17 cellular contexts compared by ENCODE assay signal in genomic region chr16:17177242-17177967, GRCh38.
DNase-seq lines count a peak whose midpoint lies in the region; FAIRE-seq and TF ChIP-seq lines count a peak whose summit lies in the region.
"Had no signal": no experiment of that assay in that cellular context is flagged by ENCODE, and none has a peak within 500 bp of the region (broad histone marks: within the 10 kb centered on the region; RNA-seq: fewer than 3 reads in every experiment).

No MANE protein-coding gene starts in this region.

- H3K4me1 Mint-ChIP-seq in HFFc6 (ENCODE audit: low read depth) (peaks cover 44% of the 10 kb centered on the region), astrocyte (ENCODE audit: low read depth, unreplicated experiment) (peaks cover 23% of the 10 kb centered on the region), Calu3 (ENCODE audit: low read depth, unreplicated experiment) (no peaks in the 10 kb centered on the region)
- peaks cover 14% of the 10 kb centered on the region for H3K4me1 Mint-ChIP-seq in activated T-cell treated with anti-CD3 and anti-CD28 coated beads, Interleukin-2, amount 50 U/mL, for 24 hours (ENCODE audit: low read depth)

- peaks cover 14% of the 10 kb centered on the region for H3K36me3 Mint-ChIP-seq in HFFc6 (ENCODE audit: low read depth)
- peaks cover 10% of the 10 kb centered on the region for H3K36me3 Mint-ChIP-seq in astrocyte (ENCODE audit: low read depth, unreplicated experiment)
- no peaks in the 10 kb centered on the region for H3K36me3 Mint-ChIP-seq in Calu3 (ENCODE audit: insufficient read depth, unreplicated experiment)
- H3K36me3 Mint-ChIP-seq in activated T-cell treated with anti-CD3 and anti-CD28 coated beads, Interleukin-2, amount 50 U/mL, for 24 hours (ENCODE audit: low read depth), result peaks cover 13% of the 10 kb centered on the region
- H3K36me3 Mint-ChIP-seq: activated naive CD4-positive, alpha-beta T cell treated with anti-CD3 and anti-CD28 coated beads, Interleukin-2, amount 50 U/mL, for 72 hours had no signal

- H3K4me2 ChIP-seq in astrocyte (ENCODE audit: low read length), result peak overlapping the region; percentile 36

- H3K9me3 Mint-ChIP-seq in HFFc6 (no peaks in the 10 kb centered on the region), astrocyte (ENCODE audit: unreplicated experiment) (no peaks in the 10 kb centered on the region), Calu3 (ENCODE audit: low read depth, unreplicated experiment) (no peaks in the 10 kb centered on the region)
- H3K9me3 Mint-ChIP-seq in activated T-cell treated with anti-CD3 and anti-CD28 coated beads, Interleukin-2, amount 50 U/mL, for 24 hours, result no peaks in the 10 kb centered on the region
- H3K9me3 Mint-ChIP-seq: activated CD4-positive, alpha-beta memory T cell treated with anti-CD3 and anti-CD28 coated beads, Interleukin-2, amount 10 ng/mL, durations not matched to agents 7 days and 5 days; activated naive CD4-positive, alpha-beta T cell treated with anti-CD3 and anti-CD28 coated beads, Interleukin-2, amount 50 U/mL, for 72 hours; activated T-cell treated with anti-CD3 and anti-CD28 coated beads, Interleukin-2, amount 50 U/mL, for 72 hours; CD8-positive, alpha-beta T cell had no signal

- peaks cover 66% of the 10 kb centered on the region for H4K20me1 ChIP-seq in astrocyte (ENCODE audit: insufficient read depth, low read length)

- H3K9ac ChIP-seq in astrocyte (ENCODE audit: low read length), result no peak overlapping the region

- FAIRE-seq in astrocyte (lab: Jason Lieb, UNC), result no peak
- FAIRE-seq: urothelium cell line had no signal

- H3K27me3 Mint-ChIP-seq in HFFc6 (ENCODE audit: insufficient read depth) (no peaks in the 10 kb centered on the region), astrocyte (ENCODE audit: low read depth, unreplicated experiment) (no peaks in the 10 kb centered on the region), Calu3 (ENCODE audit: unreplicated experiment) (no peaks in the 10 kb centered on the region)
- H3K27me3 Mint-ChIP-seq in activated T-cell treated with anti-CD3 and anti-CD28 coated beads, Interleukin-2, amount 50 U/mL, for 24 hours, result no peaks in the 10 kb centered on the region
- H3K27me3 Mint-ChIP-seq: activated CD4-positive, alpha-beta memory T cell treated with anti-CD3 and anti-CD28 coated beads, Interleukin-2, amount 10 ng/mL, durations not matched to agents 7 days and 5 days had no signal

- H3K27me3 ChIP-seq in astrocyte (ENCODE audit: insufficient read depth, low read length), result no peaks in the 10 kb centered on the region
- no peaks in the 10 kb centered on the region for H3K27me3 ChIP-seq in ovary
- H3K27me3 ChIP-seq: cardiac muscle cell had no signal

- CTCF ChIA-PET in Calu3 (lab: Charles Lee), result interaction anchor here (0.6 to 1.0 kb wide), 2 partner anchors 106 to 288 kb away, joined by 3 to 4 read pairs; no protein-coding TSS in a partner anchor

- TF ChIP-seq CTCF in AG10803 (conservative IDR thresholded peaks at IDR 0.05; ENCODE audit: low read length) (no peak), HFFc6 (IDR thresholded peaks at IDR 0.05) (no peak), astrocyte (IDR thresholded peaks at IDR 0.05; ENCODE audit: insufficient read depth, low read depth, low read length) (no peak), ovary (IDR thresholded peaks at IDR 0.05) (no peak), Calu3 (IDR thresholded peaks at IDR 0.05; ENCODE audit: unreplicated experiment) (no peak)

- peak; percentile 51 for DNase-seq in AG10803 (ENCODE audit: low read depth)
- DNase-seq in HFFc6, result peak; percentile 13
- DNase-seq in astrocyte (ENCODE audit: low read depth), result peak; percentile 94
- peak; percentile 67 for DNase-seq in islet precursor cell
- no peak for DNase-seq in COLO829 (ENCODE audit: low spot score)
- DNase-seq in ovary, result no peak
- DNase-seq in Calu3, result no peak
- DNase-seq in activated T-cell treated with anti-CD3 and anti-CD28 coated beads, Interleukin-2, amount 50 U/mL, for 24 hours, result no peak
- DNase-seq: ACHN; activated CD4-positive, alpha-beta memory T cell treated with anti-CD3 and anti-CD28 coated beads, Interleukin-2, amount 10 ng/mL, durations not matched to agents 7 days and 5 days; activated T-cell treated with anti-CD3 and anti-CD28 coated beads, Interleukin-2, amount 50 U/mL, for 72 hours; CD8-positive, alpha-beta T cell; left cardiac atrium; NK-92 treated with Interleukin-12 subunit alpha and Interleukin-12 subunit beta, amount 100 ng/mL, for 24 hours had no signal

- 66 to 78% (median 67%) methylated on average over 7 of the region's 7 CpGs for WGBS in ovary, 3 donors

- H2AFZ ChIP-seq in astrocyte (ENCODE audit: low read depth, low read length), result no peak overlapping the region

- no peaks in the 10 kb centered on the region for H3K9me3 ChIP-seq in astrocyte (ENCODE audit: insufficient read depth, low read depth, low read length)
- no peaks in the 10 kb centered on the region for H3K9me3 ChIP-seq in ovary

- H3K4me3 Mint-ChIP-seq in HFFc6 (no peak overlapping the region), astrocyte (ENCODE audit: unreplicated experiment) (no peak overlapping the region), Calu3 (ENCODE audit: low read depth, unreplicated experiment) (no peak overlapping the region)
- no peak overlapping the region for H3K4me3 Mint-ChIP-seq in activated T-cell treated with anti-CD3 and anti-CD28 coated beads, Interleukin-2, amount 50 U/mL, for 24 hours
- H3K4me3 Mint-ChIP-seq: activated CD4-positive, alpha-beta memory T cell treated with anti-CD3 and anti-CD28 coated beads, Interleukin-2, amount 10 ng/mL, durations not matched to agents 7 days and 5 days; activated T-cell treated with anti-CD3 and anti-CD28 coated beads, Interleukin-2, amount 50 U/mL, for 72 hours; CD8-positive, alpha-beta T cell had no signal

- no peak for TF ChIP-seq EP300 in ovary (IDR thresholded peaks at IDR 0.05)

- no peak for TF ChIP-seq POLR2A in ovary (IDR thresholded peaks at IDR 0.05)

- intact Hi-C loops in ovary (cut with DNase I) (no loop called here), Calu3 (cut with micrococcal nuclease; ENCODE audit: unreplicated experiment) (no loop called here)

- no peak overlapping the region for H3K4me3 ChIP-seq in AG10803 (ENCODE audit: low read length)
- no peak overlapping the region for H3K4me3 ChIP-seq in astrocyte (ENCODE audit: insufficient read depth, low read depth, low read length)
- H3K4me3 ChIP-seq in ovary, result no peak overlapping the region
- H3K4me3 ChIP-seq: cardiac muscle cell had no signal

- H3K27ac Mint-ChIP-seq in HFFc6 (no peak overlapping the region), astrocyte (ENCODE audit: unreplicated experiment) (peak overlapping the region; percentile 60), Calu3 (ENCODE audit: unreplicated experiment) (no peak overlapping the region)
- no peak overlapping the region for H3K27ac Mint-ChIP-seq in activated T-cell treated with anti-CD3 and anti-CD28 coated beads, Interleukin-2, amount 50 U/mL, for 24 hours
- H3K27ac Mint-ChIP-seq: activated CD4-positive, alpha-beta memory T cell treated with anti-CD3 and anti-CD28 coated beads, Interleukin-2, amount 10 ng/mL, durations not matched to agents 7 days and 5 days; activated naive CD4-positive, alpha-beta T cell treated with anti-CD3 and anti-CD28 coated beads, Interleukin-2, amount 50 U/mL, for 72 hours; activated T-cell treated with anti-CD3 and anti-CD28 coated beads, Interleukin-2, amount 50 U/mL, for 72 hours; CD8-positive, alpha-beta T cell had no signal

- H3K27ac ChIP-seq in astrocyte (ENCODE audit: low read depth, low read length) (peak overlapping the region; percentile 30), ovary (no peak overlapping the region)
- H3K27ac ChIP-seq: cardiac muscle cell had no signal

- H3K79me2 ChIP-seq in astrocyte (ENCODE audit: insufficient read depth, low read length), result no peaks in the 10 kb centered on the region

- H3K36me3 ChIP-seq in astrocyte (ENCODE audit: insufficient read depth, low read length) (peaks cover 3% of the 10 kb centered on the region), ovary (no peaks in the 10 kb centered on the region)
- H3K36me3 ChIP-seq: cardiac muscle cell had no signal

- peaks cover 19% of the 10 kb centered on the region for H3K4me1 ChIP-seq in astrocyte (ENCODE audit: insufficient read depth, low read length)
- no peaks in the 10 kb centered on the region for H3K4me1 ChIP-seq in ovary (ENCODE audit: insufficient read depth)

- BruUV-seq in Calu3 (replicated peaks; lab: Mats Ljungman, UMichigan), result no TSS peak

Comparison
In these comparisons a context has a peak if more than half of its experiments do, and no peak if none do; other contexts are left out.
1. DNase-seq: peak in AG10803 (single experiment), HFFc6 (single experiment), astrocyte (single experiment) and islet precursor cell (single experiment); none in COLO829 (single experiment), ovary (0 of 5), Calu3 (single experiment) and activated T-cell treated with anti-CD3 and anti-CD28 coated beads, Interleukin-2, amount 50 U/mL, for 24 hours (single experiment).